8 cellular contexts compared by ENCODE assay signal in genomic region chr1:150696151-150696550, GRCh38. TPM values are rescaled to one million over a fixed set of nuclear protein-coding genes. Genes with fewer than 3 reads are reported as not detected.
DNase-seq lines count a peak whose midpoint lies in the region; ATAC-seq and TF ChIP-seq lines count a peak whose summit lies in the region.

No MANE protein-coding gene starts in this region.

- H2AFZ ChIP-seq in KMS-11 (ENCODE audit: low read depth) (no peak overlapping the region), mammary epithelial cell (ENCODE audit: low read depth, low read length) (no peak overlapping the region)

- TF ChIP-seq CTCF in AG10803 (conservative IDR thresholded peaks at IDR 0.05; ENCODE audit: low read length) (no peak), KMS-11 (conservative IDR thresholded peaks at IDR 0.05; ENCODE audit: low read depth, low read length) (no peak), mammary epithelial cell (conservative IDR thresholded peaks at IDR 0.05 in 1 of 2, IDR thresholded peaks at IDR 0.05 in 1 of 2; ENCODE audit: extremely low read depth in 1 of 2, insufficient read depth in 1 of 2, low read depth in 1 of 2, low read length in 2 of 2) (no peak)

- H3K27ac ChIP-seq in KMS-11 (peak overlapping the region; percentile 2; the same call in 1 of the 2 replicates), mammary epithelial cell (ENCODE audit: insufficient read depth, low read depth, low read length) (peak overlapping the region; percentile 65)

- CTCF ChIA-PET in mammary epithelial cell (lab: Charles Lee; ENCODE audit: low non-redundant PET): no interaction called here

- BruUV-seq in mammary epithelial cell (replicated peaks; lab: Mats Ljungman, UMichigan): TSS peak; percentile 42

- no peaks in the 10 kb centered on the region for H3K9me3 ChIP-seq in mammary epithelial cell (replicated peaks; ENCODE audit: insufficient read depth, low read length)
- no peaks in the 10 kb centered on the region for H3K9me3 ChIP-seq in mucosa of stomach (ENCODE audit: control insufficient read depth, low read length)

- peaks cover 25% of the 10 kb centered on the region for H3K4me1 ChIP-seq in KMS-11 (ENCODE audit: low read depth, poor library complexity, severe bottlenecking)
- H3K4me1 ChIP-seq in mammary epithelial cell (ENCODE audit: insufficient read depth, low read length): peaks cover 8% of the 10 kb centered on the region
- H3K4me1 ChIP-seq in mucosa of stomach (ENCODE audit: control insufficient read depth, insufficient read depth, low read length): peaks cover 8% of the 10 kb centered on the region

- peak overlapping the region; percentile 6 for H3K9ac ChIP-seq in KMS-11
- peak overlapping the region; percentile 63 for H3K9ac ChIP-seq in mammary epithelial cell (ENCODE audit: insufficient read depth, low read length)
- H3K9ac ChIP-seq in mucosa of stomach (ENCODE audit: low read length): peak overlapping the region; percentile 82

- DNase-seq in AG10803 (ENCODE audit: low read depth) (no peak), mammary epithelial cell (peak; percentile 10), hepatic stellate cell (ENCODE audit: low spot score) (no peak), AG08396 (ENCODE audit: low spot score) (no peak)
- no peak for DNase-seq in activated effector memory CD4-positive, alpha-beta T cell treated with anti-CD3 and anti-CD28 coated beads, Interleukin-2, amount 50 U/mL, for 16 hours

- H3K36me3 ChIP-seq in KMS-11 (ENCODE audit: insufficient read depth) (peaks cover 5% of the 10 kb centered on the region; the same call in 1 of the 2 replicates), mammary epithelial cell (ENCODE audit: insufficient read depth, low read length) (peaks cover 12% of the 10 kb centered on the region), mucosa of stomach (ENCODE audit: control insufficient read depth, insufficient read depth, low read length) (no peaks in the 10 kb centered on the region)

- intact Hi-C loops in mammary epithelial cell (cut with micrococcal nuclease): loop anchor here (2.0 to 5.0 kb wide), 4 partner anchors 69 to 231 kb away; partner anchors contain the start of genes ENSA, MCL1 and SETDB1

- peak overlapping the region; percentile 66 for H3K4me2 ChIP-seq in KMS-11
- H3K4me2 ChIP-seq in mammary epithelial cell (ENCODE audit: insufficient read depth, low read depth, low read length): peak overlapping the region; percentile 91

- H3K79me2 ChIP-seq in KMS-11 (ENCODE audit: insufficient read depth, low read depth): peaks cover 13% of the 10 kb centered on the region
- H3K79me2 ChIP-seq in mammary epithelial cell (ENCODE audit: insufficient read depth, low read length): peaks cover 16% of the 10 kb centered on the region

- H3K27me3 ChIP-seq in KMS-11 (ENCODE audit: insufficient read depth, low read depth) (no peaks in the 10 kb centered on the region), mammary epithelial cell (ENCODE audit: insufficient read depth, low read length) (no peaks in the 10 kb centered on the region), mucosa of stomach (ENCODE audit: control insufficient read depth, insufficient read depth, low read length) (no peaks in the 10 kb centered on the region)

- H4K20me1 ChIP-seq in KMS-11 (ENCODE audit: insufficient read depth): no peaks in the 10 kb centered on the region
- H4K20me1 ChIP-seq in mammary epithelial cell (ENCODE audit: insufficient read depth, low read length): no peaks in the 10 kb centered on the region

- dilution Hi-C loops in mammary epithelial cell (cut with HindIII; ENCODE audit: low sequenced_read_pairs): no loop called here

- in situ Hi-C loops in mammary epithelial cell (cut with MboI; ENCODE audit: low sequenced_read_pairs in 2 of 2): no loop called here

- ATAC-seq in GM18873 (IDR thresholded peaks at IDR 0.05; ENCODE audit: low FRiP score, unreplicated experiment): no peak

- H3K4me3 ChIP-seq in AG10803 (ENCODE audit: low read length) (peak overlapping the region; percentile 83), KMS-11 (IDR thresholded peaks at IDR 0.05; ENCODE audit: insufficient read depth, low read depth, low read length) (peak overlapping the region; percentile 42), mammary epithelial cell (replicated peaks in 1 of 3; ENCODE audit: insufficient read depth in 1 of 3, low read depth in 2 of 3, low read length in 3 of 3) (peak overlapping the region; percentile 59 to 90 (median 60)), mucosa of stomach (ENCODE audit: low read length) (peak overlapping the region; percentile 72)

- 0% methylated on average over 1 of the region's 1 CpG for WGBS in mammary epithelial cell (ENCODE audit: low coverage, missing lambda C conversion rate)

RNA-seq across cellular contexts. Expression of gene GOLPH3L, which starts 0.8 kb away (rescaled TPM):
- total RNA-seq in mammary epithelial cell: 10 to 100 TPM; 11.7 to 22.4 TPM
- polyA plus RNA-seq in mammary epithelial cell: 12.5 TPM
- polyA minus RNA-seq in mammary epithelial cell: 6.2 TPM

RNA-seq across cellular contexts. Expression of gene HORMAD1, which starts 24.5 kb away (rescaled TPM):
- not detected for total RNA-seq in mammary epithelial cell
- not detected for polyA plus RNA-seq in mammary epithelial cell
- not detected for polyA minus RNA-seq in mammary epithelial cell

Comparison
In these comparisons a context has a peak if more than half of its experiments do, and no peak if none do; other contexts are left out.
1. H3K9ac ChIP-seq: peak in every context shown above with its lines; median percentile 82 in mucosa of stomach; 63 in mammary epithelial cell; 6 in KMS-11.